In the genomic region with DNA sequence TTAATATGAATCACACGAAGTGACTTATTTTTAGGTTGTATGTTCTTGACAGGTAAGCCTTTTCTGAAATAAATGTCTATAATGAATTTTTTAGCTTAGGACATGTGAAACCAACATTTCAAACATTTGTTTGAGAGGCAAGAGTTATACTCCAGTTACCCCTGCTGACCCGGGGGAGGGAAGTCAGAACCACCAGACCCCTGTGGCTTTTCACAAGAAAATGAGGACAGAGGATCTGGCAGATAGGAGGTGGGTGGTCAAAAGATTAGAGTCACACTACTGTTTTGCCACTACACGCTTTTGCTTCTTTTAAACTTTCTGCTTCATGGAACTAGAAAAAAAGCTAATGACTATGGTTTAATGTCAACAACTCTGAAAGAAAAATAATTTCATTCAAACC, we compare ENCODE assay signal across 26 cellular contexts. TPM values are rescaled to one million over a fixed set of nuclear protein-coding genes. Genes with fewer than 3 reads are reported as not detected.
DNase-seq lines count a peak whose midpoint lies in the region; ATAC-seq and TF ChIP-seq lines count a peak whose summit lies in the region.
"Had no signal": no experiment of that assay in that cellular context is flagged by ENCODE, and none has a peak within 500 bp of the region (broad histone marks: within the 10 kb centered on the region; RNA-seq: fewer than 3 reads in every experiment).

No MANE protein-coding gene starts in this region.

- no peak for TF ChIP-seq CTCF in WTC11 (IDR thresholded peaks at IDR 0.05)

- no peak overlapping the region for H2BK120ac ChIP-seq in neuronal stem cell (ENCODE audit: low read depth, low read length)

- no peak overlapping the region for H2AK5ac ChIP-seq in neuronal stem cell (ENCODE audit: low read depth, low read length)

- H2AFZ ChIP-seq in neuronal stem cell (ENCODE audit: low read length): no peak overlapping the region

- H3K23ac ChIP-seq in neuronal stem cell (ENCODE audit: low read depth, low read length, poor library complexity): no peak overlapping the region

- no peak overlapping the region for H3K14ac ChIP-seq in neuronal stem cell (ENCODE audit: low read length)

- no peak overlapping the region for H3K9ac ChIP-seq in neuronal stem cell (ENCODE audit: low read depth, low read length, poor library complexity)

- H3K9me3 ChIP-seq in neuronal stem cell (replicated peaks in 1 of 2; ENCODE audit: control insufficient read depth in 2 of 2, insufficient read depth in 1 of 2, low read depth in 1 of 2, low read length in 2 of 2): no peaks in the 10 kb centered on the region
- H3K9me3 ChIP-seq: upper lobe of right lung had no signal

- intact Hi-C loops in cardiac septum (cut with DNase I): no loop called here

- H3K27ac ChIP-seq in neuronal stem cell (replicated peaks; ENCODE audit: low read length): no peak overlapping the region
- H3K27ac ChIP-seq: upper lobe of right lung had no signal

- DNase-seq in NCI-H748 (lab: John Stamatoyannopoulos, UW; ENCODE audit: unreplicated experiment): peak; percentile 43
- no peak for DNase-seq in NCI-H748 treated with DMSO at 0.1 percent for 48 hours (lab: John Stamatoyannopoulos, UW)
- DNase-seq in WTC11 (ENCODE audit: low spot score): no peak
- peak; percentile 46 for DNase-seq in iPS-NIHi11 (ENCODE audit: low spot score)
- DNase-seq in neuronal stem cell (ENCODE audit: low spot score): peak; percentile 3
- no peak for DNase-seq in cardiac septum (ENCODE audit: low spot score)
- DNase-seq: activated CD4-positive, CD25-positive, alpha-beta regulatory T cell treated with anti-CD3 and anti-CD28 coated beads, Interleukin-2, amount 50 U/mL, for 72 hours; AML-193; CD4-positive, alpha-beta memory T cell; cortex of kidney; DMS153; GF-D8; GOT3; Karpas-422; left cardiac atrium; naive thymus-derived CD4-positive, alpha-beta T cell; NCI-H2029; NCI-H2227 treated with DMSO at 0.1 percent for 48 hours; NCI-H774; Right ventricle myocardium superior; T-helper 9 cell; upper lobe of right lung had no signal

- no CpG with 5 or more reads among the region's 3 CpGs for WGBS in neuronal stem cell (ENCODE audit: extremely low coverage in 2 of 2, insufficient read length in 2 of 2, insufficient replicate concordance in 1 of 2), 2 donors

- no peak overlapping the region for H4K91ac ChIP-seq in neuronal stem cell (ENCODE audit: low read depth, low read length, poor library complexity)

- H3K27me3 ChIP-seq in neuronal stem cell (ENCODE audit: control insufficient read depth in 3 of 3, insufficient read depth in 3 of 3, low read depth in 1 of 3, low read length in 3 of 3): no peaks in the 10 kb centered on the region
- H3K27me3 ChIP-seq: upper lobe of right lung had no signal

- no peak overlapping the region for H3K4me2 ChIP-seq in neuronal stem cell (ENCODE audit: insufficient read depth, low read length, poor library complexity, severe bottlenecking)

- CTCF ChIA-PET in WTC11 (lab: Charles Lee): interaction anchor here (1.3 kb wide), 1 partner anchor 63 kb away, joined by 3 read pairs; no protein-coding TSS in a partner anchor

- no peak overlapping the region for H3K18ac ChIP-seq in neuronal stem cell (ENCODE audit: low read length)

- POLR2A ChIA-PET in WTC11 (lab: Charles Lee): no interaction called here

- H3K4ac ChIP-seq in neuronal stem cell (ENCODE audit: low read length): no peak overlapping the region

- H2BK15ac ChIP-seq in neuronal stem cell (ENCODE audit: low read length): no peak overlapping the region

- no peak overlapping the region for H2BK5ac ChIP-seq in neuronal stem cell (ENCODE audit: low read length)

- H3K27ac Mint-ChIP-seq in WTC11: no peak overlapping the region
- H3K27ac Mint-ChIP-seq: CD4-positive, alpha-beta memory T cell; naive thymus-derived CD4-positive, alpha-beta T cell had no signal

- H3K4me1 ChIP-seq in neuronal stem cell (ENCODE audit: control insufficient read depth in 2 of 2, insufficient read depth in 1 of 2, low read depth in 1 of 2, low read length in 2 of 2): peaks cover 5 to 8% of the 10 kb centered on the region in 2 donors

- H3K36me3 ChIP-seq in neuronal stem cell (replicated peaks in 1 of 2; ENCODE audit: control insufficient read depth in 2 of 2, insufficient read depth in 2 of 2, low read length in 2 of 2): no peaks in the 10 kb centered on the region
- H3K36me3 ChIP-seq: upper lobe of right lung had no signal

- H3K27me3 Mint-ChIP-seq in WTC11 (ENCODE audit: low read depth): no peaks in the 10 kb centered on the region

- H3K79me1 ChIP-seq in neuronal stem cell (ENCODE audit: low read depth, low read length): no peaks in the 10 kb centered on the region

- ATAC-seq in WTC11: peak; percentile 35; the same call in 1 of the 2 replicates
- ATAC-seq in GM19397 (IDR thresholded peaks at IDR 0.05; ENCODE audit: unreplicated experiment): no peak
- ATAC-seq in GM19455 (IDR thresholded peaks at IDR 0.05; ENCODE audit: unreplicated experiment): no peak
- ATAC-seq: naive thymus-derived CD4-positive, alpha-beta T cell had no signal

- no peak overlapping the region for H3K4me3 Mint-ChIP-seq in WTC11
- H3K4me3 Mint-ChIP-seq: CD4-positive, alpha-beta memory T cell; naive thymus-derived CD4-positive, alpha-beta T cell had no signal

- H3K9me3 Mint-ChIP-seq in WTC11: 0 out of 2 replicates have a peak, but pooled peaks cover 2% of the 10 kb centered on the region
- H3K9me3 Mint-ChIP-seq: CD4-positive, alpha-beta memory T cell had no signal

- no peak overlapping the region for H4K8ac ChIP-seq in neuronal stem cell (ENCODE audit: low read depth, low read length)

- no peaks in the 10 kb centered on the region for H3K36me3 Mint-ChIP-seq in WTC11
- H3K36me3 Mint-ChIP-seq: CD4-positive, alpha-beta memory T cell; naive thymus-derived CD4-positive, alpha-beta T cell had no signal

- no peak overlapping the region for H3K4me3 ChIP-seq in neuronal stem cell (ENCODE audit: low read length in 2 of 2)
- H3K4me3 ChIP-seq: upper lobe of right lung had no signal

- peaks cover 26% of the 10 kb centered on the region for H3K4me1 Mint-ChIP-seq in WTC11
- H3K4me1 Mint-ChIP-seq: CD4-positive, alpha-beta memory T cell had no signal

- H2BK12ac ChIP-seq in neuronal stem cell (ENCODE audit: low read length): no peak overlapping the region

TF ChIP-seq in WTC11, 78 proteins besides CTCF, POLR2A, EP300 and RAD21:
- TF ChIP-seq, protein P1, sequence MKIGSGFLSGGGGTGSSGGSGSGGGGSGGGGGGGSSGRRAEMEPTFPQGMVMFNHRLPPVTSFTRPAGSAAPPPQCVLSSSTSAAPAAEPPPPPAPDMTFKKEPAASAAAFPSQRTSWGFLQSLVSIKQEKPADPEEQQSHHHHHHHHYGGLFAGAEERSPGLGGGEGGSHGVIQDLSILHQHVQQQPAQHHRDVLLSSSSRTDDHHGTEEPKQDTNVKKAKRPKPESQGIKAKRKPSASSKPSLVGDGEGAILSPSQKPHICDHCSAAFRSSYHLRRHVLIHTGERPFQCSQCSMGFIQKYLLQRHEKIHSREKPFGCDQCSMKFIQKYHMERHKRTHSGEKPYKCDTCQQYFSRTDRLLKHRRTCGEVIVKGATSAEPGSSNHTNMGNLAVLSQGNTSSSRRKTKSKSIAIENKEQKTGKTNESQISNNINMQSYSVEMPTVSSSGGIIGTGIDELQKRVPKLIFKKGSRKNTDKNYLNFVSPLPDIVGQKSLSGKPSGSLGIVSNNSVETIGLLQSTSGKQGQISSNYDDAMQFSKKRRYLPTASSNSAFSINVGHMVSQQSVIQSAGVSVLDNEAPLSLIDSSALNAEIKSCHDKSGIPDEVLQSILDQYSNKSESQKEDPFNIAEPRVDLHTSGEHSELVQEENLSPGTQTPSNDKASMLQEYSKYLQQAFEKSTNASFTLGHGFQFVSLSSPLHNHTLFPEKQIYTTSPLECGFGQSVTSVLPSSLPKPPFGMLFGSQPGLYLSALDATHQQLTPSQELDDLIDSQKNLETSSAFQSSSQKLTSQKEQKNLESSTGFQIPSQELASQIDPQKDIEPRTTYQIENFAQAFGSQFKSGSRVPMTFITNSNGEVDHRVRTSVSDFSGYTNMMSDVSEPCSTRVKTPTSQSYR (CRISPR knock-in tag; IDR thresholded peaks at IDR 0.05): no peak
- no peak for TF ChIP-seq GTF2I (CRISPR knock-in tag; conservative IDR thresholded peaks at IDR 0.05)
- no peak for TF ChIP-seq HMGA2 (CRISPR knock-in tag; IDR thresholded peaks at IDR 0.05)
- no peak for TF ChIP-seq FOXP1 (CRISPR knock-in tag; IDR thresholded peaks at IDR 0.05; ENCODE audit: borderline replicate concordance)
- no peak for TF ChIP-seq ZNF219 (CRISPR knock-in tag; IDR thresholded peaks at IDR 0.05; ENCODE audit: borderline replicate concordance)
- TF ChIP-seq ETV6 (CRISPR knock-in tag; IDR thresholded peaks at IDR 0.05): no peak
- TF ChIP-seq NFATC4 (CRISPR knock-in tag; IDR thresholded peaks at IDR 0.05): no peak
- TF ChIP-seq, protein P2, sequence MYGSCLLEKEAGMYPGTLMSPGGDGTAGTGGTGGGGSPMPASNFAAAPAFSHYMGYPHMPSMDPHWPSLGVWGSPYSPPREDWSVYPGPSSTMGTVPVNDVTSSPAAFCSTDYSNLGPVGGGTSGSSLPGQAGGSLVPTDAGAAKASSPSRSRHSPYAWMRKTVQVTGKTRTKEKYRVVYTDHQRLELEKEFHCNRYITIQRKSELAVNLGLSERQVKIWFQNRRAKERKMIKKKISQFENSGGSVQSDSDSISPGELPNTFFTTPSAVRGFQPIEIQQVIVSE (CRISPR knock-in tag; IDR thresholded peaks at IDR 0.05; ENCODE audit: borderline replicate concordance): no peak
- TF ChIP-seq, protein P3, sequence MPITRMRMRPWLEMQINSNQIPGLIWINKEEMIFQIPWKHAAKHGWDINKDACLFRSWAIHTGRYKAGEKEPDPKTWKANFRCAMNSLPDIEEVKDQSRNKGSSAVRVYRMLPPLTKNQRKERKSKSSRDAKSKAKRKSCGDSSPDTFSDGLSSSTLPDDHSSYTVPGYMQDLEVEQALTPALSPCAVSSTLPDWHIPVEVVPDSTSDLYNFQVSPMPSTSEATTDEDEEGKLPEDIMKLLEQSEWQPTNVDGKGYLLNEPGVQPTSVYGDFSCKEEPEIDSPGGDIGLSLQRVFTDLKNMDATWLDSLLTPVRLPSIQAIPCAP (CRISPR knock-in tag; IDR thresholded peaks at IDR 0.05): no peak
- TF ChIP-seq, protein P4, sequence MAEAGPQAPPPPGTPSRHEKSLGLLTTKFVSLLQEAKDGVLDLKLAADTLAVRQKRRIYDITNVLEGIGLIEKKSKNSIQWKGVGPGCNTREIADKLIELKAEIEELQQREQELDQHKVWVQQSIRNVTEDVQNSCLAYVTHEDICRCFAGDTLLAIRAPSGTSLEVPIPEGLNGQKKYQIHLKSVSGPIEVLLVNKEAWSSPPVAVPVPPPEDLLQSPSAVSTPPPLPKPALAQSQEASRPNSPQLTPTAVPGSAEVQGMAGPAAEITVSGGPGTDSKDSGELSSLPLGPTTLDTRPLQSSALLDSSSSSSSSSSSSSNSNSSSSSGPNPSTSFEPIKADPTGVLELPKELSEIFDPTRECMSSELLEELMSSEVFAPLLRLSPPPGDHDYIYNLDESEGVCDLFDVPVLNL (CRISPR knock-in tag; IDR thresholded peaks at IDR 0.05; ENCODE audit: borderline replicate concordance, low read depth): no peak
- no peak for TF ChIP-seq MYBL2 (CRISPR knock-in tag; IDR thresholded peaks at IDR 0.05)

RNA-seq across cellular contexts. Expression of a gene that starts 27.5 kb away (rescaled TPM):
- total RNA-seq in WTC11 (2021) (not detected in 3 replicates), cardiac septum (not detected)
- not detected for polyA plus RNA-seq in neuronal stem cell (2013, experiment 1 of 2)
- polyA plus RNA-seq in neuronal stem cell (2013, experiment 2 of 2): not detected
- total RNA-seq: CD4-positive, alpha-beta memory T cell; mesenteric fat pad; naive thymus-derived CD4-positive, alpha-beta T cell; osteocyte; Right ventricle myocardium superior; upper lobe of right lung had no signal
- polyA plus RNA-seq: CD4-positive, alpha-beta memory T cell; naive thymus-derived CD4-positive, alpha-beta T cell had no signal

Comparison
In these comparisons a context has a peak if more than half of its experiments do, and no peak if none do; other contexts are left out.
1. DNase-seq: peak in NCI-H748 (single experiment), iPS-NIHi11 (single experiment) and neuronal stem cell (single experiment); none in NCI-H748 treated with DMSO at 0.1 percent for 48 hours (single experiment), WTC11 (single experiment) and cardiac septum (single experiment).